Comparison of ENCODE assay signal across 20 cellular contexts in the genomic region with DNA sequence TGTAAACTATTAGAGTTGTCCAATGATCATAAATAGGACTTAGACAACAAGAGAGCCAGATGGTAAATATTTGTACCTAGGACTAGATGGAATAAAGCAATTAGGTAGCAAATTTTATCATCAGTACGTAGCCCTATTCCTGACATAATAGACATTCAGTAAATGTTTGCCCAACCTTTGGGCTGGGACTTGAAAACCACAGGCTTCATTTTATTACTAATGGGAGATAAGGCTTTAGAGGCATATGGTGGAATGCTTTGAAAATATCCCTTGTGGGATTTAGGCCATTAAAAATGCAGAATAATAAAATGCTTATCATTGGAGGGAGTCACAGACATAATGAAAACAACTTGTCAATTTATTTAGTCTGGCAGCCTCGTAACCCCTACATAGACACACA.
DNase-seq lines count a peak whose midpoint lies in the region; FAIRE-seq and TF ChIP-seq lines count a peak whose summit lies in the region.
"Had no signal": no experiment of that assay in that cellular context is flagged by ENCODE, and none has a peak within 500 bp of the region (broad histone marks: within the 10 kb centered on the region; RNA-seq: fewer than 3 reads in every experiment).

No MANE protein-coding gene starts in this region.

- no peak overlapping the region for H3K27ac Mint-ChIP-seq in activated naive CD4-positive, alpha-beta T cell treated with anti-CD3 and anti-CD28 coated beads for 36 hours
- H3K27ac Mint-ChIP-seq: CD14-positive monocyte had no signal

- no peaks in the 10 kb centered on the region for H3K27me3 ChIP-seq in small intestine (ENCODE audit: control insufficient read depth in 2 of 2, insufficient read depth in 2 of 2, low read length in 2 of 2)

- WGBS in small intestine, 3 donors: 12 to 37% (median 16%) methylated on average over 2 of the region's 2 CpGs

- no peaks in the 10 kb centered on the region for H3K27me3 Mint-ChIP-seq in activated naive CD4-positive, alpha-beta T cell treated with anti-CD3 and anti-CD28 coated beads for 36 hours (ENCODE audit: low read depth)

- no peak overlapping the region for H3K4me3 ChIP-seq in small intestine (ENCODE audit: low read depth in 1 of 2, low read length in 2 of 2)

- H3K4me1 Mint-ChIP-seq in activated naive CD4-positive, alpha-beta T cell treated with anti-CD3 and anti-CD28 coated beads for 36 hours (ENCODE audit: low read depth): no peaks in the 10 kb centered on the region
- H3K4me1 Mint-ChIP-seq: CD14-positive monocyte had no signal

- H3K9me3 ChIP-seq in small intestine (ENCODE audit: control insufficient read depth, low read depth): no peaks in the 10 kb centered on the region

- TF ChIP-seq CTCF in VCaP (conservative IDR thresholded peaks at IDR 0.05): no peak

- no peaks in the 10 kb centered on the region for H3K36me3 Mint-ChIP-seq in activated naive CD4-positive, alpha-beta T cell treated with anti-CD3 and anti-CD28 coated beads for 36 hours (ENCODE audit: low read depth)
- H3K36me3 Mint-ChIP-seq: CD14-positive monocyte had no signal

- H3K4me3 Mint-ChIP-seq in activated naive CD4-positive, alpha-beta T cell treated with anti-CD3 and anti-CD28 coated beads for 36 hours: no peak overlapping the region
- H3K4me3 Mint-ChIP-seq: CD14-positive monocyte had no signal

- H3K27ac ChIP-seq in VCaP: peak overlapping the region; percentile 17; the same call in 1 of the 2 replicates
- H3K27ac ChIP-seq in small intestine (ENCODE audit: low read depth in 1 of 2, low read length in 1 of 2): no peak overlapping the region

- H3K36me3 ChIP-seq in small intestine (ENCODE audit: control insufficient read depth in 2 of 2, insufficient read depth in 2 of 2, low read length in 2 of 2): no peaks in the 10 kb centered on the region

- FAIRE-seq in small intestine (lab: Jason Lieb, UNC): peak; percentile 10
- FAIRE-seq: GM12892, GM18507, H1, HepG2, RCC 7860 had no signal

- H3K4me1 ChIP-seq in small intestine (ENCODE audit: control insufficient read depth in 2 of 2, insufficient read depth in 1 of 2, low read depth in 1 of 2, low read length in 1 of 2): no peaks in the 10 kb centered on the region

- CTCF ChIA-PET in activated naive CD4-positive, alpha-beta T cell treated with anti-CD3 and anti-CD28 coated beads for 36 hours (lab: Charles Lee): no interaction called here

- intact Hi-C loops in cardiac septum (cut with DNase I): no loop called here
- intact Hi-C loops in activated naive CD4-positive, alpha-beta T cell treated with anti-CD3 and anti-CD28 coated beads for 36 hours (cut with micrococcal nuclease): no loop called here

- DNase-seq in DMS153 treated with DMSO at 0.1 percent for 48 hours (lab: John Stamatoyannopoulos, UW; ENCODE audit: unreplicated experiment): peak; percentile 6
- DNase-seq in NCI-H2029 (lab: John Stamatoyannopoulos, UW): peak; percentile 32
- peak; percentile 39 for DNase-seq in small intestine
- no peak for DNase-seq in dedifferentiated amniotic fluid mesenchymal stem cell (ENCODE audit: extremely low spot score)
- no peak for DNase-seq in cardiac septum (ENCODE audit: low spot score)
- DNase-seq in activated naive CD4-positive, alpha-beta T cell treated with anti-CD3 and anti-CD28 coated beads for 36 hours: no peak
- DNase-seq: AML-193; DMS79; KG1; MV-4-11; NCI-H1694 treated with DMSO at 0.1 percent for 48 hours; NCI-H526; NK-92 treated with Interleukin-12 subunit alpha and Interleukin-12 subunit beta, amount 100 ng/mL, for 24 hours had no signal

- peaks cover 14% of the 10 kb centered on the region for H3K9me3 Mint-ChIP-seq in activated naive CD4-positive, alpha-beta T cell treated with anti-CD3 and anti-CD28 coated beads for 36 hours

Comparison
In these comparisons a context has a peak if more than half of its experiments do, and no peak if none do; other contexts are left out.
1. DNase-seq: peak in DMS153 treated with DMSO at 0.1 percent for 48 hours (single experiment), NCI-H2029 (single experiment) and small intestine (single experiment); none in dedifferentiated amniotic fluid mesenchymal stem cell (single experiment), cardiac septum (single experiment) and activated naive CD4-positive, alpha-beta T cell treated with anti-CD3 and anti-CD28 coated beads for 36 hours (single experiment).